Comparison of ENCODE assay signal across 8 cellular contexts in the genomic region with DNA sequence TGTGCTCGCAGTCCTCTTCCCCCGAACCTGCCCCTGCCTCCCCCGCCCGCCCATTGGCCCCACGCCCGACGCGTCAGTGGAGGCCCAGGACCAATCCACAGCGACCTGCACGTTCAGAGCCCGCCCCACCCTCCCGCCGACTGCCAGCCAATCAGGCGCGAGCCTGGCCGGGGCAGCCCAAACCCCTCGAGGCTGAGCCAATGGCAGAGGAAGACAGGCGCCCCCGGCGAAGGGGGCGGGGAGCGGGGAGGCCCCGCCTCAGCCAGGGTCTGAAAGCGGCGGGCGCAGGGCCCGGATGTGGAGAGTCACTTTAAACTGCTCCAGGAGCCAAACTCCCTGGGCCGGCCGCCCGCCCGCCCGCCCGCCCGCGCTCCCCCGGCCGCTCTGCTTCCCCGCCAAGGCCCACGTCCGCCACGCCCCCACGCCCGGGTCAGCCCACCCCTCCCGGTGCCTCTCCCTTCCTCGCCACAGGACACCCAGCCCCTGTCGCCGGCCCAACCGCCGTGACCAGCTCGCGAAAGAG. TPM values are rescaled to one million over a fixed set of nuclear protein-coding genes. Genes with fewer than 3 reads are reported as not detected.
DNase-seq lines count a peak whose midpoint lies in the region; ATAC-seq and TF ChIP-seq lines count a peak whose summit lies in the region.

No MANE protein-coding gene starts in this region.

- intact Hi-C loops in Right ventricle myocardium superior (cut with DNase I) = loop anchor here (10.0 kb wide), 1 partner anchor 133 kb away; no protein-coding TSS in a partner anchor
- intact Hi-C loops in ovary (cut with DNase I) = loop anchor here in 3 of 4 donors (5.0 to 10.0 kb wide), 3 partner anchors 65 to 325 kb away; partner anchors contain the start of genes SFT2D3 (in 1 of the 3) and UGGT1 (in 1 of the 3)

- H3K9me3 ChIP-seq in ovary (no peaks in the 10 kb centered on the region), thymus (ENCODE audit: control insufficient read depth) (no peaks in the 10 kb centered on the region)

- no peak for TF ChIP-seq EP300 in ovary (IDR thresholded peaks at IDR 0.05)

- peaks cover 26% of the 10 kb centered on the region for H3K4me1 Mint-ChIP-seq in activated naive CD8-positive, alpha-beta T cell treated with anti-CD3 and anti-CD28 coated beads, Interleukin-2, amount 10 ng/mL, durations not matched to agents 7 days and 5 days

- peak overlapping the region; percentile 92 for H3K27ac Mint-ChIP-seq in activated naive CD8-positive, alpha-beta T cell treated with anti-CD3 and anti-CD28 coated beads, Interleukin-2, amount 10 ng/mL, durations not matched to agents 7 days and 5 days

- peak overlapping the region; percentile 89 for H3K4me3 Mint-ChIP-seq in activated naive CD8-positive, alpha-beta T cell treated with anti-CD3 and anti-CD28 coated beads, Interleukin-2, amount 10 ng/mL, durations not matched to agents 7 days and 5 days

- no peaks in the 10 kb centered on the region for H3K4me1 ChIP-seq in ovary (ENCODE audit: insufficient read depth)
- peaks cover 5% of the 10 kb centered on the region for H3K4me1 ChIP-seq in thymus (ENCODE audit: control insufficient read depth, insufficient read depth, low read length)

- H3K9me3 Mint-ChIP-seq in activated naive CD8-positive, alpha-beta T cell treated with anti-CD3 and anti-CD28 coated beads, Interleukin-2, amount 10 ng/mL, durations not matched to agents 7 days and 5 days = peaks cover 2% of the 10 kb centered on the region

- no peak for TF ChIP-seq POLR2A in ovary (IDR thresholded peaks at IDR 0.05)

- peaks cover 5% of the 10 kb centered on the region for H3K27me3 Mint-ChIP-seq in activated naive CD8-positive, alpha-beta T cell treated with anti-CD3 and anti-CD28 coated beads, Interleukin-2, amount 10 ng/mL, durations not matched to agents 7 days and 5 days

- TF ChIP-seq CTCF in GM10248 (IDR thresholded peaks at IDR 0.05; ENCODE audit: control extremely low read depth, extremely low read depth, low read depth, missing control alignments) = no peak
- TF ChIP-seq CTCF in ovary (IDR thresholded peaks at IDR 0.05) = no peak

- H3K36me3 ChIP-seq in ovary = no peaks in the 10 kb centered on the region
- H3K36me3 ChIP-seq in thymus (ENCODE audit: control insufficient read depth, insufficient read depth) = no peaks in the 10 kb centered on the region

- POLR2A ChIA-PET in GM10248 (lab: Yijun Ruan, JAX) = no interaction called here
- POLR2A ChIA-PET in activated naive CD8-positive, alpha-beta T cell treated with anti-CD3 and anti-CD28 coated beads, Interleukin-2, amount 10 ng/mL, durations not matched to agents 7 days and 5 days (lab: Charles Lee) = interaction anchor here (0.8 to 2.8 kb wide), 4 partner anchors 61 to 501 kb away, joined by 3 to 53 read pairs (median 4); partner anchors contain the start of genes IWS1 and UGGT1

- peak overlapping the region; percentile 100 for H3K4me3 ChIP-seq in ovary
- H3K4me3 ChIP-seq in thymus (ENCODE audit: low read length) = peak overlapping the region; percentile 97

- peak; percentile 99 for DNase-seq in GM10248 (ENCODE audit: extremely low spot score)
- DNase-seq in NCI-H1105 treated with DMSO at 0.1 percent for 48 hours (lab: John Stamatoyannopoulos, UW) = peak; percentile 92
- DNase-seq in SKM-1 treated with dmso at 0.1 percent for 144 hours (lab: John Stamatoyannopoulos, UW; ENCODE audit: unreplicated experiment) = peak; percentile 91
- peak; percentile 98 for DNase-seq in activated naive CD8-positive, alpha-beta T cell treated with anti-CD3 and anti-CD28 coated beads, Interleukin-2, amount 10 ng/mL, durations not matched to agents 7 days and 5 days
- DNase-seq in Right ventricle myocardium superior = peak; percentile 99
- DNase-seq in ovary = peak; percentile 99 to 100 (median 100)

- CTCF ChIA-PET in GM10248 (lab: Yijun Ruan, JAX) = no interaction called here

- peak overlapping the region; percentile 45 to 96 for H3K27ac ChIP-seq in ovary
- H3K27ac ChIP-seq in thymus (ENCODE audit: low read depth) = peak overlapping the region; percentile 99

- H3K27me3 ChIP-seq in ovary = no peaks in the 10 kb centered on the region
- H3K27me3 ChIP-seq in thymus (ENCODE audit: control insufficient read depth, insufficient read depth) = no peaks in the 10 kb centered on the region

- 0 to 1% (median 0%) methylated on average over 20 to 51 of the region's 51 CpGs for WGBS in ovary, 3 donors
- under 1% methylated on average over 51 of the region's 51 CpGs for WGBS in thymus

- H3K36me3 Mint-ChIP-seq in activated naive CD8-positive, alpha-beta T cell treated with anti-CD3 and anti-CD28 coated beads, Interleukin-2, amount 10 ng/mL, durations not matched to agents 7 days and 5 days = peaks cover 4% of the 10 kb centered on the region

- ATAC-seq in HG02759 (IDR thresholded peaks at IDR 0.05; ENCODE audit: unreplicated experiment) = peak; percentile 76
- ATAC-seq in activated naive CD8-positive, alpha-beta T cell treated with anti-CD3 and anti-CD28 coated beads, Interleukin-2, amount 10 ng/mL, durations not matched to agents 7 days and 5 days (ENCODE audit: low read depth) = peak; percentile 89
- ATAC-seq in Right ventricle myocardium superior (ENCODE audit: poor library complexity) = peak; percentile 93

RNA-seq across cellular contexts. Expression of gene SAP130, which starts 0.5 kb away (rescaled TPM):
- 10 to 100 TPM; 37.8 to 41.4 TPM for total RNA-seq in activated naive CD8-positive, alpha-beta T cell treated with anti-CD3 and anti-CD28 coated beads, Interleukin-2, amount 10 ng/mL, durations not matched to agents 7 days and 5 days
- total RNA-seq in Right ventricle myocardium superior (13.0 TPM), ovary (10 to 100 TPM in 5 of 7 donors, 1 to 10 TPM in 2; 6.1 to 28.3 (median 25.3) TPM)
- polyA plus RNA-seq in ovary (10 to 100 TPM; 10.5 to 24.0 TPM), thymus (9.3 TPM)

Comparison
In these comparisons a context has a peak if more than half of its experiments do, and no peak if none do; other contexts are left out.
1. Peak in every context shown above with its lines: DNase-seq, ATAC-seq, H3K4me3 ChIP-seq and H3K27ac ChIP-seq.